Comparison of ENCODE assay signal across 1 cellular context in genomic region chr17:20207295-20207985, GRCh38.
TF ChIP-seq lines count a peak whose summit lies in the region.

No MANE protein-coding gene starts in this region.

TF ChIP-seq in K562, 482 proteins besides CTCF, POLR2A, EP300 and RAD21 (continued from another document):
- 0 out of 2 replicates have a peak, but pooled peaks have one; percentile 71 for TF ChIP-seq SMARCE1 (IDR thresholded peaks at IDR 0.05)
- TF ChIP-seq TRIM24 (IDR thresholded peaks at IDR 0.05) = peak; percentile 9 to 23; a peak in 2 of 4 replicates
- 0 out of 2 replicates have a peak, but pooled peaks have one; percentile 50 for TF ChIP-seq ARID3A (IDR thresholded peaks at IDR 0.05; ENCODE audit: borderline replicate concordance, low read depth, low read length)
- peak; percentile 71 for TF ChIP-seq TCF3 (CRISPR knock-in tag; IDR thresholded peaks at IDR 0.05)
